ENCODE assay signal across 9 cellular contexts in genomic region chr11:125627236-125627910, GRCh38. TPM values are rescaled to one million over a fixed set of nuclear protein-coding genes. Genes with fewer than 3 reads are reported as not detected.
A peak's percentile ranks its signal among the peaks of the same experiment; 100 is the strongest.
DNase-seq lines count a peak whose midpoint lies in the region; ATAC-seq and TF ChIP-seq lines count a peak whose summit lies in the region.
"Had no signal": no experiment of that assay in that cellular context is flagged by ENCODE, and none has a peak within 500 bp of the region (broad histone marks: within the 10 kb centered on the region; RNA-seq: fewer than 3 reads in every experiment).

No MANE protein-coding gene starts in this region.

- H3K79me2 ChIP-seq in H9 (ENCODE audit: insufficient read depth, low read length): peaks cover 3% of the 10 kb centered on the region; the same call in 1 of the 2 replicates

- H3K9me3 Mint-ChIP-seq in H9: no peaks in the 10 kb centered on the region
- H3K9me3 Mint-ChIP-seq in activated CD8-positive, alpha-beta T cell treated with anti-CD3 and anti-CD28 coated beads for 36 hours: no peaks in the 10 kb centered on the region

- H3K79me1 ChIP-seq in H9 (ENCODE audit: insufficient read depth, low read depth, low read length, poor library complexity, severe bottlenecking): no peaks in the 10 kb centered on the region

- TF ChIP-seq CTCF in AG04449 (IDR thresholded peaks at IDR 0.05; ENCODE audit: insufficient read depth, low read length, missing control alignments) (no peak), H9 (conservative IDR thresholded peaks at IDR 0.05) (no peak)
- no peak for TF ChIP-seq CTCF in activated CD8-positive, alpha-beta T cell treated with anti-CD3 and anti-CD28 coated beads for 36 hours (IDR thresholded peaks at IDR 0.05)

- H3K9ac ChIP-seq in H9 (ENCODE audit: extremely low read depth, insufficient read length, low read length): peak overlapping the region; percentile 98
- peak overlapping the region; percentile 98 for H3K9ac ChIP-seq in iPS-15b (ENCODE audit: low read depth, low read length)

- H3K4me1 Mint-ChIP-seq in H9: peaks cover 14 to 16% of the 10 kb centered on the region in 2 experiments
- peaks cover 23% of the 10 kb centered on the region for H3K4me1 Mint-ChIP-seq in activated CD8-positive, alpha-beta T cell treated with anti-CD3 and anti-CD28 coated beads for 36 hours (ENCODE audit: low read depth)

- intact Hi-C loops in activated CD8-positive, alpha-beta T cell treated with anti-CD3 and anti-CD28 coated beads for 36 hours (cut with micrococcal nuclease): loop anchor here (10.0 kb wide), 1 partner anchor 247 kb away; no protein-coding TSS in a partner anchor

- no peak overlapping the region for H2BK5ac ChIP-seq in H9 (ENCODE audit: insufficient read length, low read length)

- ATAC-seq in activated CD8-positive, alpha-beta T cell treated with anti-CD3 and anti-CD28 coated beads for 36 hours: no peak
- no peak for ATAC-seq in HG03571 (IDR thresholded peaks at IDR 0.05; ENCODE audit: unreplicated experiment)

- no peak overlapping the region for H3K18ac ChIP-seq in H9 (ENCODE audit: insufficient read length, low read depth, low read length)

- no peak overlapping the region for H4K91ac ChIP-seq in H9 (ENCODE audit: insufficient read length, low read depth, low read length)

- WGBS in H9 (ENCODE audit: extremely low coverage, insufficient read length, low lambda C conversion rate): no CpG with 5 or more reads among the region's 7 CpGs

- H3K4ac ChIP-seq in H9 (ENCODE audit: low read depth, low read length): no peak overlapping the region

- POLR2A ChIA-PET in AG04449 (lab: Yijun Ruan, JAX): no interaction called here
- POLR2A ChIA-PET in activated CD8-positive, alpha-beta T cell treated with anti-CD3 and anti-CD28 coated beads for 36 hours (lab: Charles Lee): interaction anchor here (0.6 to 5.7 kb wide), 3 partner anchors 13 to 153 kb away, joined by 3 to 43 read pairs (median 3); partner anchors contain the start of gene STT3A

- H4K20me1 ChIP-seq in H9 (ENCODE audit: control insufficient read depth, insufficient read depth, insufficient read length): no peaks in the 10 kb centered on the region

- peak overlapping the region; percentile 5 to 100 (median 99); a peak in 4 of 7 replicates for H3K27ac Mint-ChIP-seq in H9
- no peak overlapping the region for H3K27ac Mint-ChIP-seq in activated CD8-positive, alpha-beta T cell treated with anti-CD3 and anti-CD28 coated beads for 36 hours

- H2BK15ac ChIP-seq in H9 (ENCODE audit: low read depth, low read length): no peak overlapping the region

- H3K14ac ChIP-seq in H9 (ENCODE audit: insufficient read depth, low read length): no peak overlapping the region

- no peak overlapping the region for H2AFZ ChIP-seq in H9 (ENCODE audit: low read length)

- H4K5ac ChIP-seq in H9 (ENCODE audit: insufficient read length, low read depth, low read length): no peak overlapping the region

- H3K36me3 Mint-ChIP-seq in H9 (ENCODE audit: insufficient read depth in 1 of 3, low read depth in 3 of 3): peaks cover 14 to 46% (median 42%) of the 10 kb centered on the region in 3 experiments
- H3K36me3 Mint-ChIP-seq in activated CD8-positive, alpha-beta T cell treated with anti-CD3 and anti-CD28 coated beads for 36 hours (ENCODE audit: low read depth): peaks cover 46% of the 10 kb centered on the region

- no peak overlapping the region for H3K23ac ChIP-seq in H9 (ENCODE audit: insufficient read length, low read depth, low read length)

- no peaks in the 10 kb centered on the region for H3K23me2 ChIP-seq in H9 (ENCODE audit: insufficient read length, low read depth, low read length, poor library complexity, severe bottlenecking)

- no peaks in the 10 kb centered on the region for H3K27me3 Mint-ChIP-seq in H9 (ENCODE audit: low read depth)
- no peaks in the 10 kb centered on the region for H3K27me3 Mint-ChIP-seq in activated CD8-positive, alpha-beta T cell treated with anti-CD3 and anti-CD28 coated beads for 36 hours

- H3K4me3 Mint-ChIP-seq in H9: peak overlapping the region; percentile 86 to 93
- peak overlapping the region; percentile 93 for H3K4me3 Mint-ChIP-seq in activated CD8-positive, alpha-beta T cell treated with anti-CD3 and anti-CD28 coated beads for 36 hours

- H3K4me2 ChIP-seq in H9 (ENCODE audit: insufficient read depth, insufficient read length, low read length): peak overlapping the region; percentile 91

- H3K27me3 ChIP-seq in H9 (ENCODE audit: insufficient read depth, low read length): no peaks in the 10 kb centered on the region
- H3K27me3 ChIP-seq in iPS-15b (ENCODE audit: control insufficient read depth, insufficient read depth, low read length): no peaks in the 10 kb centered on the region

- no peak overlapping the region for H3K27ac ChIP-seq in H9 (ENCODE audit: insufficient read length, low read depth, low read length)

- no peak overlapping the region for H3K56ac ChIP-seq in H9 (ENCODE audit: insufficient read length, low read depth, low read length)

- H3K9me3 ChIP-seq in H9 (ENCODE audit: control insufficient read depth, low read depth, low read length) (no peaks in the 10 kb centered on the region), iPS-15b (ENCODE audit: control insufficient read depth, insufficient read depth, low read length) (no peaks in the 10 kb centered on the region)

- H3T11ph ChIP-seq in H9 (ENCODE audit: low read length): no peak overlapping the region

- CTCF ChIA-PET in AG04449 (lab: Yijun Ruan, JAX): interaction anchor here (0.9 to 1.5 kb wide), 5 partner anchors 9 to 1557 kb away, joined by 3 to 8 read pairs (median 3); no protein-coding TSS in a partner anchor
- CTCF ChIA-PET in activated CD8-positive, alpha-beta T cell treated with anti-CD3 and anti-CD28 coated beads for 36 hours (lab: Charles Lee): interaction anchor here (0.7 to 2.8 kb wide), 5 partner anchors 10 to 28 kb away, joined by 3 to 8 read pairs (median 4); no protein-coding TSS in a partner anchor

- no peak overlapping the region for H2BK120ac ChIP-seq in H9 (ENCODE audit: low read depth, low read length, poor library complexity, severe bottlenecking)

- H3K4me3 ChIP-seq in AG04449 (ENCODE audit: low read depth, low read length): peak overlapping the region; percentile 73
- peak overlapping the region; percentile 94 for H3K4me3 ChIP-seq in iPS-15b (ENCODE audit: low read depth, low read length)

- H3K4me1 ChIP-seq in H9 (ENCODE audit: insufficient read depth, low read length) (no peaks in the 10 kb centered on the region), iPS-15b (ENCODE audit: control insufficient read depth, insufficient read depth, low read length) (no peaks in the 10 kb centered on the region)

- no peak overlapping the region for H2BK20ac ChIP-seq in H9 (ENCODE audit: low read depth, low read length, poor library complexity, severe bottlenecking)

- no peak overlapping the region for H2AK5ac ChIP-seq in H9 (ENCODE audit: insufficient read length, low read length)

- no peak overlapping the region for H4K8ac ChIP-seq in H9 (replicated peaks; ENCODE audit: insufficient read length, low read depth, low read length)

- no peak overlapping the region for H2BK12ac ChIP-seq in H9 (ENCODE audit: insufficient read length, low read depth, low read length)

- H3K36me3 ChIP-seq in iPS-15b (ENCODE audit: control insufficient read depth, insufficient read depth, low read length): peaks cover 8% of the 10 kb centered on the region

- DNase-seq in AG04449 (ENCODE audit: low read depth, low spot score) (no peak), H9 (no peak), iPS-NIHi11 (ENCODE audit: low spot score) (no peak), COLO829 (ENCODE audit: low spot score) (no peak)
- no peak for DNase-seq in activated CD8-positive, alpha-beta T cell treated with anti-CD3 and anti-CD28 coated beads for 36 hours
- no peak for DNase-seq in activated effector memory CD4-positive, alpha-beta T cell treated with Interleukin-2 at 50 U/mL for 16 hours
- DNase-seq: NCI-H187 treated with DMSO at 0.1 percent for 48 hours had no signal

RNA-seq across cellular contexts. Expression of gene CHEK1, which starts 2.4 kb away (rescaled TPM):
- total RNA-seq in H9 (2021): 119 and 126 TPM in 2 replicates
- 100 to 1,000 TPM; 134 to 139 TPM for total RNA-seq in activated CD8-positive, alpha-beta T cell treated with anti-CD3 and anti-CD28 coated beads for 36 hours

RNA-seq across cellular contexts. Expression of gene STT3A, which starts 34.7 kb away (rescaled TPM):
- total RNA-seq in H9 (2021): 125 and 128 TPM in 2 replicates
- total RNA-seq in activated CD8-positive, alpha-beta T cell treated with anti-CD3 and anti-CD28 coated beads for 36 hours: 100 to 1,000 TPM; 111 to 114 TPM

RNA-seq across cellular contexts. Expression of gene ACRV1, which starts 53.3 kb away (rescaled TPM):
- total RNA-seq in H9 (2021): not detected in 2 replicates
- total RNA-seq in activated CD8-positive, alpha-beta T cell treated with anti-CD3 and anti-CD28 coated beads for 36 hours: not detected

RNA-seq across cellular contexts. Expression of gene EI24, which starts 58.1 kb away (rescaled TPM):
- 146 and 151 TPM in 2 replicates for total RNA-seq in H9 (2021)
- 10 to 100 TPM; 42.8 to 44.1 TPM for total RNA-seq in activated CD8-positive, alpha-beta T cell treated with anti-CD3 and anti-CD28 coated beads for 36 hours
